ENCODE assay signal across 1 cellular context in genomic region chr17:74632196-74632540, GRCh38.
A peak's percentile ranks its signal among the peaks of the same experiment; 100 is the strongest.
TF ChIP-seq lines count a peak whose summit lies in the region.

No MANE protein-coding gene starts in this region.

TF ChIP-seq in K562, 482 proteins besides CTCF, POLR2A, EP300 and RAD21 (continued from another document):
- TF ChIP-seq ATF3 (IDR thresholded peaks at IDR 0.05), result 0 out of 2 replicates have a peak, but pooled peaks have one; percentile 12
- TF ChIP-seq ATF3 (CRISPR knock-in tag; conservative IDR thresholded peaks at IDR 0.05), result no peak
TF ChIP-seq in K562: peak in this region for 1.
